ENCODE assay signal across 8 cellular contexts in the genomic region with DNA sequence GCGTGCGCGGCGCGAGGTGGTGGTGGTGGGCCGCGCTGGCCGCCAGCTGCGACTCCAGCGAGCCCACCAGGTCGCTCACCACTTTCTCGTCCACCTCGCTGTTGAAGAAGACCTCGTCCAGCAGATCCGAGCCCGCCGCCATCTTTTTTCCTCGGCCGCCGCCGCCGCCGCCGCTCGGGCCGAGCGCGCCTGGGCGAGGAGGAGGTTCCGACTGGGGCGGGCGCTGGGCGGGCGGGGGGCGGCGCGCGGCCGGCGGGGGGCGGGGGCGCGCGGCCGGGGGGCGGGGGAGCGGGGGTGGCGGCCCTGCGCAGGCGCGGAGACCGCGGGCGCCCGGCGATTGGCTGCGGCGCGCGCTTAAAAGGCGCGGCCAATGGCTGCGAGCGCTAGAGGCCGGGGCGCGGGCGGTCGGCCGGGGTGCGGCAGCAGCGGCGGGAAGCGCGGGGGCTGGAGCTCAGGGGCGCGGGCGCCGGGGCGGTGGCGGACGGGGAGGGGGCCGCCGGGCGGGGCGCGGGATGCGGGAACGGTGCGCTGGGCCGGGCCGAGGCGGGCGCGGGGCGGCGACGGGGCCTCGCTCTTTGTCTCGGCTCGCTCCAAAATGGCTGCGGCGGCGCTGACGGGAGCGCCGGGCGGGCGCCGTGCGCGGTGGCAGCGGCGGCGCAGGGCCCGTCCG. TPM values are rescaled to one million over a fixed set of nuclear protein-coding genes. Genes with fewer than 3 reads are reported as not detected.
DNase-seq lines count a peak whose midpoint lies in the region; ATAC-seq lines count a peak whose summit lies in the region.

A gene with protein sequence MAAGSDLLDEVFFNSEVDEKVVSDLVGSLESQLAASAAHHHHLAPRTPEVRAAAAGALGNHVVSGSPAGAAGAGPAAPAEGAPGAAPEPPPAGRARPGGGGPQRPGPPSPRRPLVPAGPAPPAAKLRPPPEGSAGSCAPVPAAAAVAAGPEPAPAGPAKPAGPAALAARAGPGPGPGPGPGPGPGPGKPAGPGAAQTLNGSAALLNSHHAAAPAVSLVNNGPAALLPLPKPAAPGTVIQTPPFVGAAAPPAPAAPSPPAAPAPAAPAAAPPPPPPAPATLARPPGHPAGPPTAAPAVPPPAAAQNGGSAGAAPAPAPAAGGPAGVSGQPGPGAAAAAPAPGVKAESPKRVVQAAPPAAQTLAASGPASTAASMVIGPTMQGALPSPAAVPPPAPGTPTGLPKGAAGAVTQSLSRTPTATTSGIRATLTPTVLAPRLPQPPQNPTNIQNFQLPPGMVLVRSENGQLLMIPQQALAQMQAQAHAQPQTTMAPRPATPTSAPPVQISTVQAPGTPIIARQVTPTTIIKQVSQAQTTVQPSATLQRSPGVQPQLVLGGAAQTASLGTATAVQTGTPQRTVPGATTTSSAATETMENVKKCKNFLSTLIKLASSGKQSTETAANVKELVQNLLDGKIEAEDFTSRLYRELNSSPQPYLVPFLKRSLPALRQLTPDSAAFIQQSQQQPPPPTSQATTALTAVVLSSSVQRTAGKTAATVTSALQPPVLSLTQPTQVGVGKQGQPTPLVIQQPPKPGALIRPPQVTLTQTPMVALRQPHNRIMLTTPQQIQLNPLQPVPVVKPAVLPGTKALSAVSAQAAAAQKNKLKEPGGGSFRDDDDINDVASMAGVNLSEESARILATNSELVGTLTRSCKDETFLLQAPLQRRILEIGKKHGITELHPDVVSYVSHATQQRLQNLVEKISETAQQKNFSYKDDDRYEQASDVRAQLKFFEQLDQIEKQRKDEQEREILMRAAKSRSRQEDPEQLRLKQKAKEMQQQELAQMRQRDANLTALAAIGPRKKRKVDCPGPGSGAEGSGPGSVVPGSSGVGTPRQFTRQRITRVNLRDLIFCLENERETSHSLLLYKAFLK (minus strand): TSS at position 213 of the 670 bp plus-strand sequence. CDS start 71 bp downstream, at position 142.

- no peaks in the 10 kb centered on the region for H3K9me3 ChIP-seq in endocrine pancreas (ENCODE audit: control insufficient read depth, low read length)
- H3K9me3 ChIP-seq in mesodermal cell (ENCODE audit: control insufficient read depth, low read length), result no peaks in the 10 kb centered on the region

- DNase-seq in CD1c-positive myeloid dendritic cell (ENCODE audit: extremely low spot score) (peak; percentile 91), NOMO-1 treated with DMSO at 0.1 percent for 48 hours (lab: John Stamatoyannopoulos, UW; ENCODE audit: unreplicated experiment) (peak; percentile 52)
- peak; percentile 53 to 69 (median 68) for DNase-seq in activated CD8-positive, alpha-beta memory T cell treated with anti-CD3 and anti-CD28 coated beads for 48 hours (ENCODE audit: low read depth in 2 of 3, low spot score in 2 of 3)
- peak; percentile 46 to 70 for DNase-seq in stimulated activated CD8-positive, alpha-beta memory T cell treated with anti-CD3 and anti-CD28 coated beads, Interleukin-15, amount 100 ng/mL, for 4 hours (ENCODE audit: low read depth in 2 of 2)

- H3K36me3 ChIP-seq in endocrine pancreas (ENCODE audit: control insufficient read depth, insufficient read depth, low read length) (no peaks in the 10 kb centered on the region), mesodermal cell (ENCODE audit: control insufficient read depth, insufficient read depth, low read length) (peaks cover 21% of the 10 kb centered on the region)

- H3K27me3 ChIP-seq in endocrine pancreas (ENCODE audit: control insufficient read depth, insufficient read depth, low read length), result no peaks in the 10 kb centered on the region

- WGBS in mesodermal cell (ENCODE audit: insufficient coverage in 2 of 2), 2 experiments, result 0% methylated on average over 23 to 67 of the region's 117 CpGs

- no peaks in the 10 kb centered on the region for H3K4me1 ChIP-seq in endocrine pancreas (ENCODE audit: control insufficient read depth, insufficient read depth, low read length)
- peaks cover 31% of the 10 kb centered on the region for H3K4me1 ChIP-seq in mesodermal cell (ENCODE audit: control insufficient read depth, insufficient read depth, low read length, poor library complexity, severe bottlenecking)

- H3K9ac ChIP-seq in endocrine pancreas (ENCODE audit: control insufficient read depth, insufficient read depth, low read length), result peak within 1 kb of the TSS; percentile 87

- H3K4me3 ChIP-seq in endocrine pancreas (ENCODE audit: control insufficient read depth, insufficient read depth, low read length) (peak within 1 kb of the TSS; percentile 57), mesodermal cell (ENCODE audit: extremely low read depth, insufficient read depth, low read length, poor library complexity, severe bottlenecking) (peak within 1 kb of the TSS; percentile 58)

- ATAC-seq in GM19372 (IDR thresholded peaks at IDR 0.05; ENCODE audit: low read depth, unreplicated experiment) (peak; percentile 72), HG03521 (IDR thresholded peaks at IDR 0.05; ENCODE audit: unreplicated experiment) (peak; percentile 72)

- peak within 1 kb of the TSS; percentile 88 for H3K27ac ChIP-seq in mesodermal cell (ENCODE audit: low read depth, low read length, severe bottlenecking)

RNA-seq across cellular contexts. Expression of the gene that starts here (rescaled TPM):
- 10.7 TPM for polyA plus RNA-seq in mesodermal cell (2013, experiment 1 of 2)
- polyA plus RNA-seq in mesodermal cell (2013, experiment 2 of 2), result 13.5 TPM

Comparison
In these comparisons a context has a peak if more than half of its experiments do, and no peak if none do; other contexts are left out.
1. Peak in every context shown above with its lines: DNase-seq, ATAC-seq, H3K4me3 ChIP-seq and H3K27ac ChIP-seq.